ENCODE assay signal across 8 cellular contexts in the genomic region with DNA sequence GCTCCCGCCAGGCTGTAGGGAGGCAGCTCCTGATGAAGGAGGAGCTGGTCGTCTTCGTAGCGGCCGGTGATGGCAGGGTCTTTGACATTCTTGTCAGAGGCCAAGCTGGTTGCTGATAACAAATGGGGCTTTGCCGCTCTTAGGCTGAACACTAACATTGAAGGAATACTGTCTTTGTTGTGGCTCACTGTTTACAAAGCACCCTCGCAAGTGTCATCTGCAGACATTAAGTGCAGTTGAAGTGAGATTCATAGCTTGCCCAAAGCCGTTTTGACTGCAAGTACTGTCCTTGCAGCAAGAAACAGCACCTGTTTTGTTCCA. TPM values are rescaled to one million over a fixed set of nuclear protein-coding genes. Genes with fewer than 3 reads are reported as not detected.
A peak's percentile ranks its signal among the peaks of the same experiment; 100 is the strongest.
DNase-seq lines count a peak whose midpoint lies in the region; ATAC-seq, FAIRE-seq and TF ChIP-seq lines count a peak whose summit lies in the region.

No MANE protein-coding gene starts in this region.

- no peaks in the 10 kb centered on the region for H3K27me3 ChIP-seq in hepatocyte
- H3K27me3 ChIP-seq in small intestine (ENCODE audit: control insufficient read depth in 2 of 2, insufficient read depth in 2 of 2, low read length in 2 of 2): no peaks in the 10 kb centered on the region

- WGBS in hepatocyte (ENCODE audit: low lambda C conversion rate, missing lambda C conversion rate): 2% methylated on average over 8 of the region's 8 CpGs
- WGBS in small intestine, 3 donors: 0 to 1% (median 0%) methylated on average over 8 of the region's 8 CpGs

- H3K4me1 ChIP-seq in hepatocyte (ENCODE audit: insufficient read depth) (peaks cover 3% of the 10 kb centered on the region), small intestine (ENCODE audit: control insufficient read depth in 2 of 2, insufficient read depth in 1 of 2, low read depth in 1 of 2, low read length in 1 of 2) (peaks cover 2 to 4% of the 10 kb centered on the region in 2 donors)

- TF ChIP-seq CTCF in WTC11 (IDR thresholded peaks at IDR 0.05) (no peak), hepatocyte (IDR thresholded peaks at IDR 0.05; ENCODE audit: poor library complexity) (no peak)

- no peaks in the 10 kb centered on the region for H3K36me3 ChIP-seq in hepatocyte (replicated peaks; ENCODE audit: insufficient read depth, low read depth)
- H3K36me3 ChIP-seq in small intestine (ENCODE audit: control insufficient read depth in 2 of 2, insufficient read depth in 2 of 2, low read length in 2 of 2): no peaks in the 10 kb centered on the region

- H3K79me2 ChIP-seq in hepatocyte: peaks cover 36% of the 10 kb centered on the region

- CTCF ChIA-PET in WTC11 (lab: Charles Lee): interaction anchor here (0.8 to 2.7 kb wide), 10 partner anchors 11 to 691 kb away, joined by 3 to 21 read pairs (median 5); partner anchors contain the start of gene TMEM41A

- H3K4me1 Mint-ChIP-seq in activated T-cell treated with anti-CD3 and anti-CD28 coated beads, Interleukin-2, amount 50 U/mL, for 72 hours (ENCODE audit: low read depth): peaks cover 37% of the 10 kb centered on the region
- H3K4me1 Mint-ChIP-seq in WTC11: peaks cover 36% of the 10 kb centered on the region

- no peak for DNase-seq in activated T-cell treated with anti-CD3 and anti-CD28 coated beads, Interleukin-2, amount 50 U/mL, for 72 hours
- DNase-seq in activated T-cell treated with anti-CD3 and anti-CD28 coated beads for 4 hours: no peak
- DNase-seq in WTC11 (ENCODE audit: low spot score): no peak
- DNase-seq in hepatocyte (ENCODE audit: low spot score): no peak
- no peak for DNase-seq in small intestine
- no peak for DNase-seq in OCI-M2 (lab: John Stamatoyannopoulos, UW; ENCODE audit: unreplicated experiment)

- H2AFZ ChIP-seq in hepatocyte: peak overlapping the region; percentile 22

- peak overlapping the region; percentile 82 for H3K27ac Mint-ChIP-seq in activated T-cell treated with anti-CD3 and anti-CD28 coated beads, Interleukin-2, amount 50 U/mL, for 72 hours
- H3K27ac Mint-ChIP-seq in WTC11: peak overlapping the region; percentile 99

- no peaks in the 10 kb centered on the region for H3K9me3 ChIP-seq in hepatocyte (ENCODE audit: low read depth)
- H3K9me3 ChIP-seq in small intestine (ENCODE audit: control insufficient read depth, low read depth): no peaks in the 10 kb centered on the region

- no peaks in the 10 kb centered on the region for H3K27me3 Mint-ChIP-seq in activated T-cell treated with anti-CD3 and anti-CD28 coated beads, Interleukin-2, amount 50 U/mL, for 72 hours (ENCODE audit: low read depth)
- H3K27me3 Mint-ChIP-seq in WTC11 (ENCODE audit: low read depth): no peaks in the 10 kb centered on the region; the same call in 1 of the 2 replicates

- peaks cover 2% of the 10 kb centered on the region for H4K20me1 ChIP-seq in hepatocyte (ENCODE audit: insufficient read depth, poor library complexity, severe bottlenecking)

- no peak for ATAC-seq in activated T-cell treated with anti-CD3 and anti-CD28 coated beads, Interleukin-2, amount 50 U/mL, for 72 hours (replicated peaks in 1 of 2)
- ATAC-seq in WTC11 (no peak), HG03457 (IDR thresholded peaks at IDR 0.05; ENCODE audit: unreplicated experiment) (no peak), GM21360 (IDR thresholded peaks at IDR 0.05; ENCODE audit: unreplicated experiment) (no peak)

- POLR2A ChIA-PET in WTC11 (lab: Charles Lee): interaction anchor here (0.8 to 1.5 kb wide), 8 partner anchors 9 to 984 kb away, joined by 3 to 7 read pairs (median 4); partner anchors contain the start of genes DNAJB11 and TRA2B

- no peaks in the 10 kb centered on the region for H3K36me3 Mint-ChIP-seq in activated T-cell treated with anti-CD3 and anti-CD28 coated beads, Interleukin-2, amount 50 U/mL, for 72 hours (ENCODE audit: insufficient read depth in 2 of 2)
- peaks cover 3% of the 10 kb centered on the region; the same call in 1 of the 2 replicates for H3K36me3 Mint-ChIP-seq in WTC11

- H3K27ac ChIP-seq in hepatocyte: peak overlapping the region; percentile 88
- H3K27ac ChIP-seq in small intestine (ENCODE audit: low read depth in 1 of 2, low read length in 1 of 2): peak overlapping the region; percentile 93 to 99

- no peaks in the 10 kb centered on the region for H3K9me3 Mint-ChIP-seq in activated T-cell treated with anti-CD3 and anti-CD28 coated beads, Interleukin-2, amount 50 U/mL, for 72 hours
- no peaks in the 10 kb centered on the region for H3K9me3 Mint-ChIP-seq in WTC11

- no peak for FAIRE-seq in small intestine (lab: Jason Lieb, UNC)

- H3K4me3 ChIP-seq in hepatocyte (peak overlapping the region; percentile 18), small intestine (ENCODE audit: low read depth in 1 of 2, low read length in 2 of 2) (peak overlapping the region; percentile 82 to 91)

- no peaks in the 10 kb centered on the region for H3K9me2 ChIP-seq in hepatocyte (replicated peaks; ENCODE audit: insufficient read depth)

- peak overlapping the region; percentile 75 to 89 for H3K4me3 Mint-ChIP-seq in activated T-cell treated with anti-CD3 and anti-CD28 coated beads, Interleukin-2, amount 50 U/mL, for 72 hours
- peak overlapping the region; percentile 89 for H3K4me3 Mint-ChIP-seq in WTC11

- peak overlapping the region; percentile 90 for H3K4me2 ChIP-seq in hepatocyte

TF ChIP-seq in WTC11, 78 proteins besides CTCF, POLR2A, EP300 and RAD21 (continues in another document):
- TF ChIP-seq, protein P1, sequence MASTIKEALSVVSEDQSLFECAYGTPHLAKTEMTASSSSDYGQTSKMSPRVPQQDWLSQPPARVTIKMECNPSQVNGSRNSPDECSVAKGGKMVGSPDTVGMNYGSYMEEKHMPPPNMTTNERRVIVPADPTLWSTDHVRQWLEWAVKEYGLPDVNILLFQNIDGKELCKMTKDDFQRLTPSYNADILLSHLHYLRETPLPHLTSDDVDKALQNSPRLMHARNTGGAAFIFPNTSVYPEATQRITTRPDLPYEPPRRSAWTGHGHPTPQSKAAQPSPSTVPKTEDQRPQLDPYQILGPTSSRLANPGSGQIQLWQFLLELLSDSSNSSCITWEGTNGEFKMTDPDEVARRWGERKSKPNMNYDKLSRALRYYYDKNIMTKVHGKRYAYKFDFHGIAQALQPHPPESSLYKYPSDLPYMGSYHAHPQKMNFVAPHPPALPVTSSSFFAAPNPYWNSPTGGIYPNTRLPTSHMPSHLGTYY (CRISPR knock-in tag; IDR thresholded peaks at IDR 0.05): no peak
- TF ChIP-seq, protein P2, sequence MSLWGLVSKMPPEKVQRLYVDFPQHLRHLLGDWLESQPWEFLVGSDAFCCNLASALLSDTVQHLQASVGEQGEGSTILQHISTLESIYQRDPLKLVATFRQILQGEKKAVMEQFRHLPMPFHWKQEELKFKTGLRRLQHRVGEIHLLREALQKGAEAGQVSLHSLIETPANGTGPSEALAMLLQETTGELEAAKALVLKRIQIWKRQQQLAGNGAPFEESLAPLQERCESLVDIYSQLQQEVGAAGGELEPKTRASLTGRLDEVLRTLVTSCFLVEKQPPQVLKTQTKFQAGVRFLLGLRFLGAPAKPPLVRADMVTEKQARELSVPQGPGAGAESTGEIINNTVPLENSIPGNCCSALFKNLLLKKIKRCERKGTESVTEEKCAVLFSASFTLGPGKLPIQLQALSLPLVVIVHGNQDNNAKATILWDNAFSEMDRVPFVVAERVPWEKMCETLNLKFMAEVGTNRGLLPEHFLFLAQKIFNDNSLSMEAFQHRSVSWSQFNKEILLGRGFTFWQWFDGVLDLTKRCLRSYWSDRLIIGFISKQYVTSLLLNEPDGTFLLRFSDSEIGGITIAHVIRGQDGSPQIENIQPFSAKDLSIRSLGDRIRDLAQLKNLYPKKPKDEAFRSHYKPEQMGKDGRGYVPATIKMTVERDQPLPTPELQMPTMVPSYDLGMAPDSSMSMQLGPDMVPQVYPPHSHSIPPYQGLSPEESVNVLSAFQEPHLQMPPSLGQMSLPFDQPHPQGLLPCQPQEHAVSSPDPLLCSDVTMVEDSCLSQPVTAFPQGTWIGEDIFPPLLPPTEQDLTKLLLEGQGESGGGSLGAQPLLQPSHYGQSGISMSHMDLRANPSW (CRISPR knock-in tag; conservative IDR thresholded peaks at IDR 0.05; ENCODE audit: low read depth): no peak
- TF ChIP-seq ETV6 (CRISPR knock-in tag; IDR thresholded peaks at IDR 0.05) (no peak), AFF4 (CRISPR knock-in tag; IDR thresholded peaks at IDR 0.05; ENCODE audit: borderline replicate concordance) (no peak), RELA (CRISPR knock-in tag; IDR thresholded peaks at IDR 0.05; ENCODE audit: borderline replicate concordance) (no peak)

RNA-seq across cellular contexts. Expression of gene SENP2, which starts 0.5 kb away (rescaled TPM):
- 10 to 100 TPM; 35.4 to 38.1 TPM for total RNA-seq in activated T-cell treated with anti-CD3 and anti-CD28 coated beads, Interleukin-2, amount 50 U/mL, for 72 hours
- total RNA-seq in WTC11 (2021): 55.0 to 57.2 TPM (median 56.9 TPM) in 3 replicates
- 34.8 and 35.2 TPM in 2 replicates for total RNA-seq in hepatocyte
- polyA plus RNA-seq in hepatocyte: 18.0 and 29.3 TPM in 2 replicates
- polyA plus RNA-seq in small intestine: 10 to 100 TPM; 10.7 to 13.3 (median 10.8) TPM

RNA-seq across cellular contexts. Expression of gene LIPH, which starts 34.2 kb away (rescaled TPM):
- total RNA-seq in activated T-cell treated with anti-CD3 and anti-CD28 coated beads, Interleukin-2, amount 50 U/mL, for 72 hours: under 1 TPM in 1 of 2 donors, not detected in 1; 0.19 TPM
- total RNA-seq in WTC11 (2021): 0.07 to 0.27 TPM (median 0.11 TPM) in 3 replicates
- 10.7 and 442 TPM in 2 replicates for total RNA-seq in hepatocyte
- 4.9 and 7.5 TPM in 2 replicates for polyA plus RNA-seq in hepatocyte
- polyA plus RNA-seq in small intestine: 10 to 100 TPM in 1 of 3 donors, 1 to 10 TPM in 2; 5.0 to 10.1 (median 6.8) TPM
